Comparison of ENCODE assay signal across 2 cellular contexts in the genomic region with DNA sequence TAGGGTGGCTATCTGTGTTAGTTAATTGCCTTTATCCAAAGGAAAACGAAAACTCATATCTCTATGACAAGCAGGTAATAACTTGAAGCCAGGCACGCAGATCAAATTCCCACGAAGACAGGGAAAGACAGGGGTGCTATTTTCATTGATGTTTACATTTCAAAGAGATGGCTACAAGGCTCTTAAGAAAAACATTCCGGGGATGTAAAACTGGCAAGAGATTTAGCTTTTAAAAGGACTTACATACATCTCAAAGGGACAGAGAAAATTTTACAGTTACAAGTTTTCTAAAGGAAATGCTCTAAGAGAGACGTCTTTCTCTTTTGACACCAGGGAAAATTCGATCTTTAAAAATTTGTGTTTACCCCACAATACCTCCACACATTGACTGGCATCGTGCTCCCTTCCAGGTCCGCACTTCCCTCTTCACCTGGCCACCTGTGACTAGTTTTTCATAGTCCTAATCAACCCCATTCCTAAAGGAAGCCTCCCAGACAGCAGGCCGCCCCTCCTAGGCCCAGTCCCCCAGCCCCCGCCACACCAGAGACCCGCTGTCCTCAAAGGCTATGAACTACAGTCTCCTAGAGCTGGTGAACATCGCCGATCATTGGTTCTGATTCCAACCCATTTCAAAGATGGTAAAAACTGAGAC.
TF ChIP-seq lines count a peak whose summit lies in the region.

No MANE protein-coding gene starts in this region.

TF ChIP-seq in HEK293T, 16 proteins besides CTCF, POLR2A, EP300 and RAD21:
- TF ChIP-seq LEF1 (IDR thresholded peaks at IDR 0.05; ENCODE audit: borderline replicate concordance) (no peak), L3MBTL2 (conservative IDR thresholded peaks at IDR 0.05) (0 out of 2 replicates have a peak, but pooled peaks have one; percentile 10)

TF ChIP-seq in K562, 482 proteins besides CTCF, POLR2A, EP300 and RAD21:
- TF ChIP-seq L3MBTL2 (IDR thresholded peaks at IDR 0.05) (peak; percentile 38; the same call in 1 of the 2 replicates), CBX3 (IDR thresholded peaks at IDR 0.05; ENCODE audit: borderline replicate concordance in 1 of 2, low read length in 2 of 2) (peak in 1 of 2 experiments; percentile 54; a peak in 1 of 3 replicates), SPI1 (IDR thresholded peaks at IDR 0.05; ENCODE audit: borderline replicate concordance, low read depth, low read length) (0 out of 2 replicates have a peak, but pooled peaks have one; percentile 19), HDAC2 (IDR thresholded peaks at IDR 0.05) (peak; percentile 94), CHD4 (IDR thresholded peaks at IDR 0.05; ENCODE audit: insufficient read depth, insufficient replicate concordance, low read depth, low read length, poor library complexity, severe bottlenecking) (peak; percentile 85), CC2D1A (IDR thresholded peaks at IDR 0.05) (0 out of 2 replicates have a peak, but pooled peaks have one; percentile 17), ARNT (IDR thresholded peaks at IDR 0.05) (0 out of 4 replicates have a peak, but pooled peaks of 1 of the 2 experiments have one; percentile 33), KDM2B (CRISPR knock-in tag; IDR thresholded peaks at IDR 0.05) (no peak), MTF1 (CRISPR knock-in tag; IDR thresholded peaks at IDR 0.05; ENCODE audit: borderline replicate concordance) (no peak), CEBPB (tag; IDR thresholded peaks at IDR 0.05) (no peak), RCOR1 (IDR thresholded peaks at IDR 0.05; ENCODE audit: borderline replicate concordance in 1 of 2, low read depth in 2 of 2, low read length in 2 of 2) (peak in 1 of 2 experiments; percentile 83; a peak in 1 of 4 replicates), PHF21A (IDR thresholded peaks at IDR 0.05; ENCODE audit: borderline replicate concordance, low read depth) (no peak), BCOR (IDR thresholded peaks at IDR 0.05) (peak; percentile 99), KDM1A (IDR thresholded peaks at IDR 0.05) (peak; percentile 84 to 94; a peak in 3 of 4 replicates), HDAC1 (IDR thresholded peaks at IDR 0.05) (peak in 1 of 2 experiments; percentile 58; a peak in 1 of 4 replicates), BRD4 (IDR thresholded peaks at IDR 0.05) (no peak), ZNF561 (CRISPR knock-in tag; conservative IDR thresholded peaks at IDR 0.05) (no peak), HIVEP1 (CRISPR knock-in tag; IDR thresholded peaks at IDR 0.05) (no peak), ADNP (tag; IDR thresholded peaks at IDR 0.05) (peak; percentile 94; the same call in 1 of the 2 replicates), TFAM (CRISPR knock-in tag; conservative IDR thresholded peaks at IDR 0.05) (no peak), KLF16 (IDR thresholded peaks at IDR 0.05) (no peak), IRF2 (CRISPR knock-in tag; IDR thresholded peaks at IDR 0.05) (no peak), TAF7 (tag; IDR thresholded peaks at IDR 0.05) (no peak), PTBP1 (IDR thresholded peaks at IDR 0.05; ENCODE audit: low read depth, low read length) (0 out of 2 replicates have a peak, but pooled peaks have one; percentile 44), SMARCA5 (IDR thresholded peaks at IDR 0.05) (peak; percentile 74), CBX1 (IDR thresholded peaks at IDR 0.05; ENCODE audit: low read depth) (peak; percentile 88), POLR3A (IDR thresholded peaks at IDR 0.05; ENCODE audit: borderline replicate concordance, extremely low read depth, insufficient read depth, insufficient read length) (no peak), YBX1 (IDR thresholded peaks at IDR 0.05) (no peak), MAFF (IDR thresholded peaks at IDR 0.05; ENCODE audit: low read length) (no peak), RBM14 (IDR thresholded peaks at IDR 0.05; ENCODE audit: borderline replicate concordance, insufficient read depth, low read depth, low read length) (no peak), HDGF (IDR thresholded peaks at IDR 0.05) (peak; percentile 78; the same call in 1 of the 2 replicates), MEF2A (IDR thresholded peaks at IDR 0.05; ENCODE audit: control insufficient read depth, low read depth, low read length) (no peak)
- TF ChIP-seq, protein P1, sequence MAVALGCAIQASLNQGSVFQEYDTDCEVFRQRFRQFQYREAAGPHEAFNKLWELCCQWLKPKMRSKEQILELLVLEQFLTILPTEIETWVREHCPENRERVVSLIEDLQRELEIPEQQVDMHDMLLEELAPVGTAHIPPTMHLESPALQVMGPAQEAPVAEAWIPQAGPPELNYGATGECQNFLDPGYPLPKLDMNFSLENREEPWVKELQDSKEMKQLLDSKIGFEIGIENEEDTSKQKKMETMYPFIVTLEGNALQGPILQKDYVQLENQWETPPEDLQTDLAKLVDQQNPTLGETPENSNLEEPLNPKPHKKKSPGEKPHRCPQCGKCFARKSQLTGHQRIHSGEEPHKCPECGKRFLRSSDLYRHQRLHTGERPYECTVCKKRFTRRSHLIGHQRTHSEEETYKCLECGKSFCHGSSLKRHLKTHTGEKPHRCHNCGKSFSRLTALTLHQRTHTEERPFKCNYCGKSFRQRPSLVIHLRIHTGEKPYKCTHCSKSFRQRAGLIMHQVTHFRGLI (CRISPR knock-in tag; IDR thresholded peaks at IDR 0.05) = no peak
- TF ChIP-seq, protein P2, sequence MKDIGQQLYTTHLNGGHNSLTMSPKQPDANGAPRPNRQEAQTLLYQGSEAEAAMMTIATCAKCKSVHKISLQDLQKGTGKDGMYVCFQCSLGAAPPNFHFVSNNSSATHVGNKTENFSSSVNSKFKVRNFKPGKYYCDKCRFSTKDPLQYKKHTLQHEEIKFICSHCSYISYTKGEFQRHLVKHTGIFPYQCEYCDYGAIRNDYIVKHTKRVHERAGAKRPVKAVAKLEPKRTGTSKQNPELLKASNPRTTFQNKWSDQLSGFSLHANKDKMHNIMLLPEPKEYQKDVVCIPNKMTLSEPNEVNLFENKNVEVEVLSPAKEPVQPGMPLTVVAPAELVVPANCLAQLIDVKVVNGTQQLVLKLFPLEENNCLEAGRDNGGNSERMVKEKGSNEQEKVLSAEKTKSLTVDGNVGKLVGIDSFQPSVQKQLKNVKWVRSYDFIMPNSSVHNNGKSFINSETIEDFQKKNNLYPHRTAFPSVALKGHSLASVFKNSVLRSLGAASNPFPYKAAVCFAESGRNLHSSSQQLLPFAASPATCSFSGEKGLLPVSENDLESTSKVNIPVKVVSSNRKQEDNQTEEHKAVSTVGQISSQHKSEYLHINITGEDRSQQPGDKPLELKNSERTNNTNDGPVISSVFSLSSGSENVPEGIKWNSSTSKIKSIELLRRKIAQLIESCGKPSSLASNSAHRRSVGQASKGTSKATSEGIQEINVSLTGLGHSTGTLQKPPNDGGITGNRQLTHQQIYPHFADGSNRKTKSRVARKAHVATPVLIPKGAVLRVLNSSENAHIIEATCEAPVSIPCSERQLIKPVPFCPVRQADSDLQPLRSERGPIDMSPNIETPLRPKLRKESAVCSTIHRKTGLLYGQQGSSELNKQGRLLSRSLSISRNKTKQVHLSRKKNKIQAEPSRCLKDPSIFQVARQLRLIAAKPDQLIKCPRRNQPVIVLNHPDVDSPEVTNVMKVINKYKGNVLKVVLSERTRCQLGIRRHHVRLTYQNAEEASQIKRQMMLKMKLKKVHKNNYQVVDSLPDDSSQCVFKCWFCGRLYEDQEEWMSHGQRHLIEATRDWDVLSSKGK (CRISPR knock-in tag; IDR thresholded peaks at IDR 0.05) = no peak
- TF ChIP-seq, protein P3, sequence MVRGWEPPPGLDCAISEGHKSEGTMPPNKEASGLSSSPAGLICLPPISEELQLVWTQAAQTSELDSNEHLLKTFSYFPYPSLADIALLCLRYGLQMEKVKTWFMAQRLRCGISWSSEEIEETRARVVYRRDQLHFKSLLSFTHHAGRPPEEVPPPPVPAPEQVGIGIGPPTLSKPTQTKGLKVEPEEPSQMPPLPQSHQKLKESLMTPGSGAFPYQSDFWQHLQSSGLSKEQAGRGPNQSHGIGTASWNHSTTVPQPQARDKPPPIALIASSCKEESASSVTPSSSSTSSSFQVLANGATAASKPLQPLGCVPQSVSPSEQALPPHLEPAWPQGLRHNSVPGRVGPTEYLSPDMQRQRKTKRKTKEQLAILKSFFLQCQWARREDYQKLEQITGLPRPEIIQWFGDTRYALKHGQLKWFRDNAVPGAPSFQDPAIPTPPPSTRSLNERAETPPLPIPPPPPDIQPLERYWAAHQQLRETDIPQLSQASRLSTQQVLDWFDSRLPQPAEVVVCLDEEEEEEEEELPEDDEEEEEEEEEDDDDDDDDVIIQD (CRISPR knock-in tag; IDR thresholded peaks at IDR 0.05) = no peak
- TF ChIP-seq, protein P4, sequence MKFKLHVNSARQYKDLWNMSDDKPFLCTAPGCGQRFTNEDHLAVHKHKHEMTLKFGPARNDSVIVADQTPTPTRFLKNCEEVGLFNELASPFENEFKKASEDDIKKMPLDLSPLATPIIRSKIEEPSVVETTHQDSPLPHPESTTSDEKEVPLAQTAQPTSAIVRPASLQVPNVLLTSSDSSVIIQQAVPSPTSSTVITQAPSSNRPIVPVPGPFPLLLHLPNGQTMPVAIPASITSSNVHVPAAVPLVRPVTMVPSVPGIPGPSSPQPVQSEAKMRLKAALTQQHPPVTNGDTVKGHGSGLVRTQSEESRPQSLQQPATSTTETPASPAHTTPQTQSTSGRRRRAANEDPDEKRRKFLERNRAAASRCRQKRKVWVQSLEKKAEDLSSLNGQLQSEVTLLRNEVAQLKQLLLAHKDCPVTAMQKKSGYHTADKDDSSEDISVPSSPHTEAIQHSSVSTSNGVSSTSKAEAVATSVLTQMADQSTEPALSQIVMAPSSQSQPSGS (CRISPR knock-in tag; IDR thresholded peaks at IDR 0.05) = no peak
- TF ChIP-seq, protein P5, sequence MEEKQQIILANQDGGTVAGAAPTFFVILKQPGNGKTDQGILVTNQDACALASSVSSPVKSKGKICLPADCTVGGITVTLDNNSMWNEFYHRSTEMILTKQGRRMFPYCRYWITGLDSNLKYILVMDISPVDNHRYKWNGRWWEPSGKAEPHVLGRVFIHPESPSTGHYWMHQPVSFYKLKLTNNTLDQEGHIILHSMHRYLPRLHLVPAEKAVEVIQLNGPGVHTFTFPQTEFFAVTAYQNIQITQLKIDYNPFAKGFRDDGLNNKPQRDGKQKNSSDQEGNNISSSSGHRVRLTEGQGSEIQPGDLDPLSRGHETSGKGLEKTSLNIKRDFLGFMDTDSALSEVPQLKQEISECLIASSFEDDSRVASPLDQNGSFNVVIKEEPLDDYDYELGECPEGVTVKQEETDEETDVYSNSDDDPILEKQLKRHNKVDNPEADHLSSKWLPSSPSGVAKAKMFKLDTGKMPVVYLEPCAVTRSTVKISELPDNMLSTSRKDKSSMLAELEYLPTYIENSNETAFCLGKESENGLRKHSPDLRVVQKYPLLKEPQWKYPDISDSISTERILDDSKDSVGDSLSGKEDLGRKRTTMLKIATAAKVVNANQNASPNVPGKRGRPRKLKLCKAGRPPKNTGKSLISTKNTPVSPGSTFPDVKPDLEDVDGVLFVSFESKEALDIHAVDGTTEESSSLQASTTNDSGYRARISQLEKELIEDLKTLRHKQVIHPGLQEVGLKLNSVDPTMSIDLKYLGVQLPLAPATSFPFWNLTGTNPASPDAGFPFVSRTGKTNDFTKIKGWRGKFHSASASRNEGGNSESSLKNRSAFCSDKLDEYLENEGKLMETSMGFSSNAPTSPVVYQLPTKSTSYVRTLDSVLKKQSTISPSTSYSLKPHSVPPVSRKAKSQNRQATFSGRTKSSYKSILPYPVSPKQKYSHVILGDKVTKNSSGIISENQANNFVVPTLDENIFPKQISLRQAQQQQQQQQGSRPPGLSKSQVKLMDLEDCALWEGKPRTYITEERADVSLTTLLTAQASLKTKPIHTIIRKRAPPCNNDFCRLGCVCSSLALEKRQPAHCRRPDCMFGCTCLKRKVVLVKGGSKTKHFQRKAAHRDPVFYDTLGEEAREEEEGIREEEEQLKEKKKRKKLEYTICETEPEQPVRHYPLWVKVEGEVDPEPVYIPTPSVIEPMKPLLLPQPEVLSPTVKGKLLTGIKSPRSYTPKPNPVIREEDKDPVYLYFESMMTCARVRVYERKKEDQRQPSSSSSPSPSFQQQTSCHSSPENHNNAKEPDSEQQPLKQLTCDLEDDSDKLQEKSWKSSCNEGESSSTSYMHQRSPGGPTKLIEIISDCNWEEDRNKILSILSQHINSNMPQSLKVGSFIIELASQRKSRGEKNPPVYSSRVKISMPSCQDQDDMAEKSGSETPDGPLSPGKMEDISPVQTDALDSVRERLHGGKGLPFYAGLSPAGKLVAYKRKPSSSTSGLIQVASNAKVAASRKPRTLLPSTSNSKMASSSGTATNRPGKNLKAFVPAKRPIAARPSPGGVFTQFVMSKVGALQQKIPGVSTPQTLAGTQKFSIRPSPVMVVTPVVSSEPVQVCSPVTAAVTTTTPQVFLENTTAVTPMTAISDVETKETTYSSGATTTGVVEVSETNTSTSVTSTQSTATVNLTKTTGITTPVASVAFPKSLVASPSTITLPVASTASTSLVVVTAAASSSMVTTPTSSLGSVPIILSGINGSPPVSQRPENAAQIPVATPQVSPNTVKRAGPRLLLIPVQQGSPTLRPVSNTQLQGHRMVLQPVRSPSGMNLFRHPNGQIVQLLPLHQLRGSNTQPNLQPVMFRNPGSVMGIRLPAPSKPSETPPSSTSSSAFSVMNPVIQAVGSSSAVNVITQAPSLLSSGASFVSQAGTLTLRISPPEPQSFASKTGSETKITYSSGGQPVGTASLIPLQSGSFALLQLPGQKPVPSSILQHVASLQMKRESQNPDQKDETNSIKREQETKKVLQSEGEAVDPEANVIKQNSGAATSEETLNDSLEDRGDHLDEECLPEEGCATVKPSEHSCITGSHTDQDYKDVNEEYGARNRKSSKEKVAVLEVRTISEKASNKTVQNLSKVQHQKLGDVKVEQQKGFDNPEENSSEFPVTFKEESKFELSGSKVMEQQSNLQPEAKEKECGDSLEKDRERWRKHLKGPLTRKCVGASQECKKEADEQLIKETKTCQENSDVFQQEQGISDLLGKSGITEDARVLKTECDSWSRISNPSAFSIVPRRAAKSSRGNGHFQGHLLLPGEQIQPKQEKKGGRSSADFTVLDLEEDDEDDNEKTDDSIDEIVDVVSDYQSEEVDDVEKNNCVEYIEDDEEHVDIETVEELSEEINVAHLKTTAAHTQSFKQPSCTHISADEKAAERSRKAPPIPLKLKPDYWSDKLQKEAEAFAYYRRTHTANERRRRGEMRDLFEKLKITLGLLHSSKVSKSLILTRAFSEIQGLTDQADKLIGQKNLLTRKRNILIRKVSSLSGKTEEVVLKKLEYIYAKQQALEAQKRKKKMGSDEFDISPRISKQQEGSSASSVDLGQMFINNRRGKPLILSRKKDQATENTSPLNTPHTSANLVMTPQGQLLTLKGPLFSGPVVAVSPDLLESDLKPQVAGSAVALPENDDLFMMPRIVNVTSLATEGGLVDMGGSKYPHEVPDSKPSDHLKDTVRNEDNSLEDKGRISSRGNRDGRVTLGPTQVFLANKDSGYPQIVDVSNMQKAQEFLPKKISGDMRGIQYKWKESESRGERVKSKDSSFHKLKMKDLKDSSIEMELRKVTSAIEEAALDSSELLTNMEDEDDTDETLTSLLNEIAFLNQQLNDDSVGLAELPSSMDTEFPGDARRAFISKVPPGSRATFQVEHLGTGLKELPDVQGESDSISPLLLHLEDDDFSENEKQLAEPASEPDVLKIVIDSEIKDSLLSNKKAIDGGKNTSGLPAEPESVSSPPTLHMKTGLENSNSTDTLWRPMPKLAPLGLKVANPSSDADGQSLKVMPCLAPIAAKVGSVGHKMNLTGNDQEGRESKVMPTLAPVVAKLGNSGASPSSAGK (IDR thresholded peaks at IDR 0.05) = peak; percentile 15
TF ChIP-seq in K562: peak in this region for 17.
